Comparison of ENCODE assay signal across 25 cellular contexts in genomic region chr2:150903461-150903860, GRCh38.
"Had no signal": no experiment of that assay in that cellular context is flagged by ENCODE, and none has a peak within 500 bp of the region (broad histone marks: within the 10 kb centered on the region; RNA-seq: fewer than 3 reads in every experiment).

No MANE protein-coding gene starts in this region.

- DNase-seq: dorsolateral prefrontal cortex; effector CD4-positive, alpha-beta T cell; foreskin keratinocyte; glutamatergic neuron; heart right ventricle; hippocampal formation; left cardiac atrium; mesendoderm; midbrain; naive thymus-derived CD4-positive, alpha-beta T cell; stimulated activated CD4-positive, alpha-beta T cell treated with anti-CD3 and anti-CD28 coated beads, Interleukin-12 subunit alpha, Interleukin-12 subunit beta, amount 100 ng/mL, for 4 hours; stimulated activated CD4-positive, alpha-beta T cell treated with anti-CD3 and anti-CD28 coated beads, Interleukin-1b, Interleukin-23, amount 100 ng/mL, for 48 hours; stimulated activated CD4-positive, alpha-beta T cell treated with anti-CD3 and anti-CD28 coated beads, Interleukin-4, amount 100 ng/mL, for 1 hour; stimulated activated CD8-positive, alpha-beta memory T cell treated with anti-CD3 and anti-CD28 coated beads, Interleukin-4, amount 100 ng/mL, for 48 hours; stimulated activated naive CD4-positive, alpha-beta T cell; stimulated activated naive CD8-positive, alpha-beta T cell treated with anti-CD3 and anti-CD28 coated beads, Interleukin-15, amount 100 ng/mL, for 72 hours; transverse colon had no signal

- H3K9me3 ChIP-seq: transverse colon, vagina had no signal

- H3K9ac ChIP-seq: neural progenitor cell, parathyroid adenoma had no signal

- H2AFZ ChIP-seq: neural progenitor cell, parathyroid adenoma had no signal

- ATAC-seq: foreskin keratinocyte; heart right ventricle; left cardiac atrium; left lung; naive thymus-derived CD4-positive, alpha-beta T cell; stimulated activated naive CD8-positive, alpha-beta T cell treated with anti-CD3 and anti-CD28 coated beads, Interleukin-15, amount 100 ng/mL, for 72 hours had no signal

- H3K4me3 ChIP-seq: dorsolateral prefrontal cortex, esophagus muscularis mucosa, heart right ventricle, left lung, neural progenitor cell, smooth muscle cell, suprapubic skin, transverse colon, vagina had no signal

- H3K27me3 ChIP-seq: esophagus muscularis mucosa, foreskin keratinocyte, heart right ventricle, left lung, neural progenitor cell, suprapubic skin, transverse colon, vagina had no signal

- H3K36me3 ChIP-seq: esophagus muscularis mucosa, heart right ventricle, left lung, neural progenitor cell, suprapubic skin, transverse colon, vagina had no signal

- H3K4me1 ChIP-seq: esophagus muscularis mucosa, foreskin keratinocyte, left lung, neural progenitor cell, parathyroid adenoma, suprapubic skin, transverse colon, vagina had no signal

- H3K27ac ChIP-seq: dorsolateral prefrontal cortex, epithelial cell of prostate, esophagus muscularis mucosa, foreskin keratinocyte, heart right ventricle, left lung, neural progenitor cell, parathyroid adenoma, suprapubic skin, transverse colon, vagina had no signal

- H3K4me2 ChIP-seq: neural progenitor cell, smooth muscle cell had no signal
